8 cellular contexts compared by ENCODE assay signal in genomic region chr5:1799602-1800469, GRCh38. TPM values are rescaled to one million over a fixed set of nuclear protein-coding genes. Genes with fewer than 3 reads are reported as not detected.
A peak's percentile ranks its signal among the peaks of the same experiment; 100 is the strongest.
DNase-seq lines count a peak whose midpoint lies in the region; ATAC-seq and TF ChIP-seq lines count a peak whose summit lies in the region.

Gene MRPL36, minus strand, starts transcription at chr5:1799837. Its CDS starts 902 bp downstream, at chr5:1798935.

- peaks cover 0 to 1% (median 0%) of the 10 kb centered on the region in 6 donors for H3K9me3 Mint-ChIP-seq in immature natural killer cell

- peak; percentile 71 for DNase-seq in AG04450 (ENCODE audit: low read depth, low spot score)
- peak; percentile 83 for DNase-seq in NCI-H446 treated with DMSO at 0.1 percent for 48 hours (lab: John Stamatoyannopoulos, UW)
- peak; percentile 85 for DNase-seq in activated CD4-positive, CD25-positive, alpha-beta regulatory T cell treated with anti-CD3 and anti-CD28 coated beads, Interleukin-2, amount 50 U/mL, for 16 hours (ENCODE audit: low read depth, low spot score)
- DNase-seq in caudate nucleus (lab: John Stamatoyannopoulos, UW): peak in 60 of 61 donors; percentile 8 to 95 (median 85)
- DNase-seq in immature natural killer cell: peak; percentile 82 to 89 (median 87)
- peak; percentile 77 for DNase-seq in smooth muscle cell of the brain vasculature (ENCODE audit: low read depth, low spot score)

- H3K4me3 Mint-ChIP-seq in immature natural killer cell: peak within 1 kb of the TSS; percentile 92 to 100 (median 99)

- H3K27me3 ChIP-seq in AG04450 (ENCODE audit: control insufficient read depth, insufficient read depth, low read length): no peaks in the 10 kb centered on the region

- H3K4me3 ChIP-seq in AG04450 (ENCODE audit: low read depth, low read length): peak within 1 kb of the TSS; percentile 87

- H3K36me3 Mint-ChIP-seq in immature natural killer cell: peaks cover 0 to 27% (median 3%) of the 10 kb centered on the region in 3 donors

- POLR2A ChIA-PET in AG04450 (lab: Yijun Ruan, JAX): interaction anchor here (1.1 kb wide), 1 partner anchor 10 kb away, joined by 8 read pairs; no protein-coding TSS in a partner anchor

- H3K27ac ChIP-seq in AG04450 (ENCODE audit: low read depth, low read length) (peak within 1 kb of the TSS; percentile 80), caudate nucleus (ENCODE audit: low read depth, low read length) (peak within 1 kb of the TSS; percentile 91)

- peaks cover 55 to 57% of the 10 kb centered on the region in 2 donors for H3K4me1 Mint-ChIP-seq in immature natural killer cell

- H3K27me3 Mint-ChIP-seq in immature natural killer cell (ENCODE audit: low read depth in 3 of 3): peaks cover 3 to 15% (median 8%) of the 10 kb centered on the region in 3 donors

- peak; percentile 56 for ATAC-seq in GM19023 (IDR thresholded peaks at IDR 0.05; ENCODE audit: unreplicated experiment)
- ATAC-seq in HG03342 (IDR thresholded peaks at IDR 0.05; ENCODE audit: unreplicated experiment): peak; percentile 51

- H3K27ac Mint-ChIP-seq in immature natural killer cell: peak within 1 kb of the TSS; percentile 96 to 100 (median 98)

- TF ChIP-seq CTCF in AG04450 (IDR thresholded peaks at IDR 0.05; ENCODE audit: low read depth, low read length): no peak

- H3K9me3 ChIP-seq in AG04450 (ENCODE audit: control insufficient read depth, insufficient read depth, low read length): peaks cover 10% of the 10 kb centered on the region

- CTCF ChIA-PET in AG04450 (lab: Charles Lee): interaction anchor here (0.6 to 3.9 kb wide), 5 partner anchors 10 to 804 kb away, joined by 3 to 23 read pairs (median 5); no protein-coding TSS in a partner anchor

RNA-seq across cellular contexts. Expression of gene MRPL36, which starts in this region (rescaled TPM):
- polyA plus RNA-seq in AG04450 (2011; rRNA removed) (104 and 118 TPM in 2 replicates), immature natural killer cell (100 to 1,000 TPM in 1 of 3 donors, 10 to 100 TPM in 2; 86.5 to 142 (median 87.6) TPM)
- polyA minus RNA-seq in AG04450 (2011; rRNA and poly(A)+ RNA removed): 41.8 and 53.8 TPM in 2 replicates

Comparison
In these comparisons a context has a peak if more than half of its experiments do, and no peak if none do; other contexts are left out.
1. Peak in every context shown above with its lines: DNase-seq, ATAC-seq, H3K4me3 ChIP-seq and H3K27ac ChIP-seq.